Comparison of ENCODE assay signal across 9 cellular contexts in the genomic region with DNA sequence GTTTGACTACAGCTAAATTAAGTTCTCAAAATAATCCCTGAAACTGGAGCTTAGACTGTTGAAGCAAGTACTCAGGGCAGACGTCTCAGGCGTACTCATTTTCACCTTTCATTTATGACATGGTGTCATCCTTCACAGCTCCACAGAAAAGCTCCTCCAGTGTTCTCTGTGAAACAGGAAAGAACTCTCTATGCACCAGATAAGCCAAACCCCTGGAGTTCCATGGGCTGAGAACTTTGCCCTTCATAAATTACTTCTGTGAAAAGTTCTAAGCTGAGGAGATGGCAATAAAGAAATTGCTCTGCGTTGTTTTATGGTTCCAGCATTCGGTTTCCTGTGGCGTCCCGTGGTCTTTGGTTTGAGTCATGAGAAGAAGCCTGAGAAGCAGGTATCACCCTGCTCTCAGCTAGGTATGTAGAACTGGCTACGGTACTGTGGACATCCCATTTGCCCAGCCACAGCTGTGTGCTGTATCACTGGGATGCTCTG. TPM values are rescaled to one million over a fixed set of nuclear protein-coding genes. Genes with fewer than 3 reads are reported as not detected.
A peak's percentile ranks its signal among the peaks of the same experiment; 100 is the strongest.
DNase-seq lines count a peak whose midpoint lies in the region; ATAC-seq and TF ChIP-seq lines count a peak whose summit lies in the region.
"Had no signal": no experiment of that assay in that cellular context is flagged by ENCODE, and none has a peak within 500 bp of the region (broad histone marks: within the 10 kb centered on the region; RNA-seq: fewer than 3 reads in every experiment).

No MANE protein-coding gene starts in this region.

- H3K27ac Mint-ChIP-seq in effector memory CD8-positive, alpha-beta T cell: peak overlapping the region; percentile 90 to 92

- peak in 2 of 3 experiments; percentile 9 to 15 for DNase-seq in effector memory CD8-positive, alpha-beta T cell
- DNase-seq in thoracic aorta (ENCODE audit: low spot score): no peak
- no peak for DNase-seq in RKO (ENCODE audit: low spot score)
- DNase-seq in SIG-M5 (lab: John Stamatoyannopoulos, UW): no peak

- peak overlapping the region; percentile 97 for H2AFZ ChIP-seq in ACC112 (ENCODE audit: low read length, unreplicated experiment)

- H3K9me3 ChIP-seq in KOPT-K1 (ENCODE audit: insufficient read depth, low read length, poor library complexity, severe bottlenecking) (no peaks in the 10 kb centered on the region), thoracic aorta (no peaks in the 10 kb centered on the region)

- H3K27me3 ChIP-seq in ACC112 (ENCODE audit: insufficient read depth, low read length) (no peaks in the 10 kb centered on the region), thoracic aorta (replicated peaks; ENCODE audit: insufficient read depth) (no peaks in the 10 kb centered on the region)

- H3K27ac ChIP-seq in ACC112 (ENCODE audit: low read depth, low read length) (no peak overlapping the region), KOPT-K1 (ENCODE audit: low read depth, low read length, poor library complexity, severe bottlenecking) (peak overlapping the region; percentile 62), thoracic aorta (no peak overlapping the region)
- H3K27ac ChIP-seq: VCaP had no signal

- H3K9me3 Mint-ChIP-seq in effector memory CD8-positive, alpha-beta T cell: no peaks in the 10 kb centered on the region

- H3K4me3 ChIP-seq in ACC112 (ENCODE audit: low read depth, low read length): peak overlapping the region; percentile 80
- peak overlapping the region; percentile 44 for H3K4me3 ChIP-seq in thoracic aorta

- peaks cover 5% of the 10 kb centered on the region for H3K36me3 Mint-ChIP-seq in effector memory CD8-positive, alpha-beta T cell (ENCODE audit: insufficient read depth)

- H3K27me3 Mint-ChIP-seq in effector memory CD8-positive, alpha-beta T cell: no peaks in the 10 kb centered on the region

- H3K4me1 Mint-ChIP-seq in effector memory CD8-positive, alpha-beta T cell (ENCODE audit: low read depth in 2 of 2): peaks cover 20 to 25% of the 10 kb centered on the region in 2 donors

- no peak for TF ChIP-seq CTCF in thoracic aorta (IDR thresholded peaks at IDR 0.05)

- H3K4me1 ChIP-seq in ACC112 (ENCODE audit: control insufficient read depth, insufficient read depth, low read length, unreplicated experiment) (peaks cover 15% of the 10 kb centered on the region), thoracic aorta (ENCODE audit: control insufficient read depth in 1 of 2, low read depth in 2 of 2) (peaks cover 5 to 6% of the 10 kb centered on the region in 2 donors)

- H3K36me3 ChIP-seq in ACC112 (ENCODE audit: insufficient read depth, low read length): no peaks in the 10 kb centered on the region
- H3K36me3 ChIP-seq in KOPT-K1 (ENCODE audit: insufficient read depth, low read length): no peaks in the 10 kb centered on the region
- H3K36me3 ChIP-seq in thoracic aorta: no peaks in the 10 kb centered on the region

- no peaks in the 10 kb centered on the region for H3K79me2 ChIP-seq in ACC112 (ENCODE audit: control insufficient read depth, insufficient read depth, low read length, unreplicated experiment)

- peak overlapping the region; percentile 82 to 90 for H3K4me3 Mint-ChIP-seq in effector memory CD8-positive, alpha-beta T cell

- ATAC-seq in GM21447 (IDR thresholded peaks at IDR 0.05; ENCODE audit: unreplicated experiment) (peak; percentile 61), thoracic aorta (ENCODE audit: insufficient number of reproducible peaks, low FRiP score, low read depth) (no peak), HG03108 (IDR thresholded peaks at IDR 0.05; ENCODE audit: unreplicated experiment) (no peak)
- ATAC-seq in effector memory CD8-positive, alpha-beta T cell (replicated peaks): peak; percentile 71

RNA-seq across cellular contexts. Expression of gene RREB1, which starts 20.2 kb away (rescaled TPM):
- 10 to 100 TPM; 30.6 to 39.3 TPM for total RNA-seq in thoracic aorta

Comparison
In these comparisons a context has a peak if more than half of its experiments do, and no peak if none do; other contexts are left out.
1. ATAC-seq: peak in GM21447 (single experiment) and effector memory CD8-positive, alpha-beta T cell (single experiment); none in thoracic aorta (single experiment) and HG03108 (single experiment).
2. DNase-seq: peak in effector memory CD8-positive, alpha-beta T cell (2 of 3); none in thoracic aorta (single experiment), RKO (single experiment) and SIG-M5 (single experiment).